In the genomic region with DNA sequence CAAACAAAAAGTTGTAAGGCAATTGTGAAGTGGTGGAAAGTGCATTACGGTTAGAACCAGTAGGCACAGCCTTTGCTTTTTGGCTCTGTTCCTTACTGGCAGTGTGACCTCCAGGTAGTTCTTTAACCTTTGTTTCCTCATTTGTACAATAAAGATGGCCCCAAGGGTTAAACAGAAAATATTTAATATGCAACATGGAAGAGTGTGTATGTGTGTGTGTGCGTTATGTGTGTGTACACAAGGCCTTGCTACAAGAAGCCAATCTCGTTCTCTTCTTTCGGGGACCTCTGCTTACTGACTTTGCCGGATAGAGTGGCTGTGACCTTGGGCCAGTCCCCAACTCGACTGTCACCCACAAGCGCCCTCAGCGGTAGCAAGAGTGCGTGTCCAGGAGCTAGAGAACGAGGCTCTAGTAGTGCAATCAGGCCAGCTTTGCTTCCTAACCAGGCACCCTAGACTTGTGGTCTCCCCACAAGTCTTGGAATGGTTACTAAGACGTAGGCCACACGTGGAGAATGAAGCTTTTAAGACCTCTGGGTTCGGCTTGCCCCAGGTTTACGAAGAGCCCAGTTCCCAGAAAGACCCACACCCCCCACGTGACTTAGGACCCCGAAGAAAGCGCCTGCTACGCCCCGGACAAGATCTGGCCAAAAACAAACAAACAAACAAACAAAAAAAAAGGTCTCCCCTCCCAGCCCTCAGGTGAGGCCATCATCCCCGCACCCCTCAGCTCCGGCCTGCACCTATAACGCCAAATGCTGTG, we compare ENCODE assay signal across 1 cellular context.
TF ChIP-seq lines count a peak whose summit lies in the region.

No MANE protein-coding gene starts in this region.

TF ChIP-seq in K562, 482 proteins besides CTCF, POLR2A, EP300 and RAD21 (continued from another document and continues in another):
- TF ChIP-seq, protein P1, sequence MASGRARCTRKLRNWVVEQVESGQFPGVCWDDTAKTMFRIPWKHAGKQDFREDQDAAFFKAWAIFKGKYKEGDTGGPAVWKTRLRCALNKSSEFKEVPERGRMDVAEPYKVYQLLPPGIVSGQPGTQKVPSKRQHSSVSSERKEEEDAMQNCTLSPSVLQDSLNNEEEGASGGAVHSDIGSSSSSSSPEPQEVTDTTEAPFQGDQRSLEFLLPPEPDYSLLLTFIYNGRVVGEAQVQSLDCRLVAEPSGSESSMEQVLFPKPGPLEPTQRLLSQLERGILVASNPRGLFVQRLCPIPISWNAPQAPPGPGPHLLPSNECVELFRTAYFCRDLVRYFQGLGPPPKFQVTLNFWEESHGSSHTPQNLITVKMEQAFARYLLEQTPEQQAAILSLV (tag; IDR thresholded peaks at IDR 0.05) = peak; percentile 30; the same call in 1 of the 2 replicates
- TF ChIP-seq POLR2G (IDR thresholded peaks at IDR 0.05; ENCODE audit: low read depth, low read length) (no peak), ELF1 (tag; IDR thresholded peaks at IDR 0.05) (no peak), EP400 (IDR thresholded peaks at IDR 0.05) (peak; percentile 67), KLF13 (tag; IDR thresholded peaks at IDR 0.05; ENCODE audit: borderline replicate concordance, low read depth) (0 out of 2 replicates have a peak, but pooled peaks have one; percentile 20), BRF1 (IDR thresholded peaks at IDR 0.05; ENCODE audit: borderline replicate concordance, extremely low read depth, insufficient read length) (no peak), ZNF583 (CRISPR knock-in tag; IDR thresholded peaks at IDR 0.05) (no peak), SRSF3 (IDR thresholded peaks at IDR 0.05; ENCODE audit: insufficient read depth, low read length) (0 out of 2 replicates have a peak, but pooled peaks have one; percentile 27), YY1 (IDR thresholded peaks at IDR 0.05; ENCODE audit: borderline replicate concordance in 1 of 3, control insufficient read depth in 1 of 3, extremely low read depth in 1 of 3, insufficient read depth in 3 of 3, insufficient read length in 1 of 3, insufficient replicate concordance in 2 of 3, low read depth in 1 of 3, low read length in 2 of 3) (peak in 2 of 3 experiments; percentile 42 to 56), RB1 (IDR thresholded peaks at IDR 0.05; ENCODE audit: low read depth) (peak; percentile 53; the same call in 1 of the 2 replicates), TSC22D4 (tag; IDR thresholded peaks at IDR 0.05) (no peak), SPI1 (IDR thresholded peaks at IDR 0.05; ENCODE audit: borderline replicate concordance, low read depth, low read length) (no peak), ZNF347 (CRISPR knock-in tag; IDR thresholded peaks at IDR 0.05; ENCODE audit: low read depth) (no peak), HNRNPLL (IDR thresholded peaks at IDR 0.05; ENCODE audit: low read depth, low read length, poor library complexity, severe bottlenecking) (no peak), RFX7 (CRISPR knock-in tag; IDR thresholded peaks at IDR 0.05) (no peak), NCOA2 (IDR thresholded peaks at IDR 0.05; ENCODE audit: partially characterized antibody in 2 of 2) (peak in 1 of 2 experiments; percentile 72), ETV6 (IDR thresholded peaks at IDR 0.05; ENCODE audit: borderline replicate concordance in 1 of 2, low read depth in 2 of 2, low read length in 1 of 2) (no peak), ETV6 (CRISPR knock-in tag; IDR thresholded peaks at IDR 0.05; ENCODE audit: borderline replicate concordance) (no peak), PRPF4 (IDR thresholded peaks at IDR 0.05; ENCODE audit: insufficient read depth, low read depth, low read length, poor library complexity, severe bottlenecking) (no peak), NONO (IDR thresholded peaks at IDR 0.05; ENCODE audit: low read depth in 2 of 2, low read length in 1 of 2) (no peak), PRMT5 (CRISPR knock-in tag; IDR thresholded peaks at IDR 0.05) (no peak), CHD2 (IDR thresholded peaks at IDR 0.05; ENCODE audit: low read depth, low read length) (no peak), TAF7 (tag; IDR thresholded peaks at IDR 0.05) (peak; percentile 48), ZNF764 (CRISPR knock-in tag; IDR thresholded peaks at IDR 0.05; ENCODE audit: low read depth) (no peak), HNRNPUL1 (IDR thresholded peaks at IDR 0.05; ENCODE audit: low read length) (0 out of 2 replicates have a peak, but pooled peaks have one; percentile 35), SRF (CRISPR knock-in tag; IDR thresholded peaks at IDR 0.05) (no peak), ZNF589 (CRISPR knock-in tag; IDR thresholded peaks at IDR 0.05; ENCODE audit: low read depth) (no peak), ESRRA (IDR thresholded peaks at IDR 0.05; ENCODE audit: borderline replicate concordance, low read depth) (peak; percentile 99), CC2D1A (IDR thresholded peaks at IDR 0.05) (no peak; the same call in 1 of the 2 replicates), NFXL1 (CRISPR knock-in tag; IDR thresholded peaks at IDR 0.05) (no peak)
- TF ChIP-seq, protein P2, sequence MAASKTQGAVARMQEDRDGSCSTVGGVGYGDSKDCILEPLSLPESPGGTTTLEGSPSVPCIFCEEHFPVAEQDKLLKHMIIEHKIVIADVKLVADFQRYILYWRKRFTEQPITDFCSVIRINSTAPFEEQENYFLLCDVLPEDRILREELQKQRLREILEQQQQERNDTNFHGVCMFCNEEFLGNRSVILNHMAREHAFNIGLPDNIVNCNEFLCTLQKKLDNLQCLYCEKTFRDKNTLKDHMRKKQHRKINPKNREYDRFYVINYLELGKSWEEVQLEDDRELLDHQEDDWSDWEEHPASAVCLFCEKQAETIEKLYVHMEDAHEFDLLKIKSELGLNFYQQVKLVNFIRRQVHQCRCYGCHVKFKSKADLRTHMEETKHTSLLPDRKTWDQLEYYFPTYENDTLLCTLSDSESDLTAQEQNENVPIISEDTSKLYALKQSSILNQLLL (CRISPR knock-in tag; IDR thresholded peaks at IDR 0.05; ENCODE audit: borderline replicate concordance) = no peak
- TF ChIP-seq, protein P3, sequence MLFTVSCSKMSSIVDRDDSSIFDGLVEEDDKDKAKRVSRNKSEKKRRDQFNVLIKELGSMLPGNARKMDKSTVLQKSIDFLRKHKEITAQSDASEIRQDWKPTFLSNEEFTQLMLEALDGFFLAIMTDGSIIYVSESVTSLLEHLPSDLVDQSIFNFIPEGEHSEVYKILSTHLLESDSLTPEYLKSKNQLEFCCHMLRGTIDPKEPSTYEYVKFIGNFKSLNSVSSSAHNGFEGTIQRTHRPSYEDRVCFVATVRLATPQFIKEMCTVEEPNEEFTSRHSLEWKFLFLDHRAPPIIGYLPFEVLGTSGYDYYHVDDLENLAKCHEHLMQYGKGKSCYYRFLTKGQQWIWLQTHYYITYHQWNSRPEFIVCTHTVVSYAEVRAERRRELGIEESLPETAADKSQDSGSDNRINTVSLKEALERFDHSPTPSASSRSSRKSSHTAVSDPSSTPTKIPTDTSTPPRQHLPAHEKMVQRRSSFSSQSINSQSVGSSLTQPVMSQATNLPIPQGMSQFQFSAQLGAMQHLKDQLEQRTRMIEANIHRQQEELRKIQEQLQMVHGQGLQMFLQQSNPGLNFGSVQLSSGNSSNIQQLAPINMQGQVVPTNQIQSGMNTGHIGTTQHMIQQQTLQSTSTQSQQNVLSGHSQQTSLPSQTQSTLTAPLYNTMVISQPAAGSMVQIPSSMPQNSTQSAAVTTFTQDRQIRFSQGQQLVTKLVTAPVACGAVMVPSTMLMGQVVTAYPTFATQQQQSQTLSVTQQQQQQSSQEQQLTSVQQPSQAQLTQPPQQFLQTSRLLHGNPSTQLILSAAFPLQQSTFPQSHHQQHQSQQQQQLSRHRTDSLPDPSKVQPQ (CRISPR knock-in tag; IDR thresholded peaks at IDR 0.05; ENCODE audit: borderline replicate concordance) = no peak
- TF ChIP-seq, protein P4, sequence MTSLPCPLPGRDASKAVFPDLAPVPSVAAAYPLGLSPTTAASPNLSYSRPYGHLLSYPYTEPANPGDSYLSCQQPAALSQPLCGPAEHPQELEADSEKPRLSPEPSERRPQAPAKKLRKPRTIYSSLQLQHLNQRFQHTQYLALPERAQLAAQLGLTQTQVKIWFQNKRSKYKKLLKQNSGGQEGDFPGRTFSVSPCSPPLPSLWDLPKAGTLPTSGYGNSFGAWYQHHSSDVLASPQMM (CRISPR knock-in tag; IDR thresholded peaks at IDR 0.05) = no peak
- TF ChIP-seq, protein P5, sequence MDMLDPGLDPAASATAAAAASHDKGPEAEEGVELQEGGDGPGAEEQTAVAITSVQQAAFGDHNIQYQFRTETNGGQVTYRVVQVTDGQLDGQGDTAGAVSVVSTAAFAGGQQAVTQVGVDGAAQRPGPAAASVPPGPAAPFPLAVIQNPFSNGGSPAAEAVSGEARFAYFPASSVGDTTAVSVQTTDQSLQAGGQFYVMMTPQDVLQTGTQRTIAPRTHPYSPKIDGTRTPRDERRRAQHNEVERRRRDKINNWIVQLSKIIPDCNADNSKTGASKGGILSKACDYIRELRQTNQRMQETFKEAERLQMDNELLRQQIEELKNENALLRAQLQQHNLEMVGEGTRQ (CRISPR knock-in tag; IDR thresholded peaks at IDR 0.05) = peak; percentile 90
- TF ChIP-seq, protein P6, sequence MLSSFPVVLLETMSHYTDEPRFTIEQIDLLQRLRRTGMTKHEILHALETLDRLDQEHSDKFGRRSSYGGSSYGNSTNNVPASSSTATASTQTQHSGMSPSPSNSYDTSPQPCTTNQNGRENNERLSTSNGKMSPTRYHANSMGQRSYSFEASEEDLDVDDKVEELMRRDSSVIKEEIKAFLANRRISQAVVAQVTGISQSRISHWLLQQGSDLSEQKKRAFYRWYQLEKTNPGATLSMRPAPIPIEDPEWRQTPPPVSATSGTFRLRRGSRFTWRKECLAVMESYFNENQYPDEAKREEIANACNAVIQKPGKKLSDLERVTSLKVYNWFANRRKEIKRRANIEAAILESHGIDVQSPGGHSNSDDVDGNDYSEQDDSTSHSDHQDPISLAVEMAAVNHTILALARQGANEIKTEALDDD (IDR thresholded peaks at IDR 0.05) = peak; percentile 78
- TF ChIP-seq, protein P7, sequence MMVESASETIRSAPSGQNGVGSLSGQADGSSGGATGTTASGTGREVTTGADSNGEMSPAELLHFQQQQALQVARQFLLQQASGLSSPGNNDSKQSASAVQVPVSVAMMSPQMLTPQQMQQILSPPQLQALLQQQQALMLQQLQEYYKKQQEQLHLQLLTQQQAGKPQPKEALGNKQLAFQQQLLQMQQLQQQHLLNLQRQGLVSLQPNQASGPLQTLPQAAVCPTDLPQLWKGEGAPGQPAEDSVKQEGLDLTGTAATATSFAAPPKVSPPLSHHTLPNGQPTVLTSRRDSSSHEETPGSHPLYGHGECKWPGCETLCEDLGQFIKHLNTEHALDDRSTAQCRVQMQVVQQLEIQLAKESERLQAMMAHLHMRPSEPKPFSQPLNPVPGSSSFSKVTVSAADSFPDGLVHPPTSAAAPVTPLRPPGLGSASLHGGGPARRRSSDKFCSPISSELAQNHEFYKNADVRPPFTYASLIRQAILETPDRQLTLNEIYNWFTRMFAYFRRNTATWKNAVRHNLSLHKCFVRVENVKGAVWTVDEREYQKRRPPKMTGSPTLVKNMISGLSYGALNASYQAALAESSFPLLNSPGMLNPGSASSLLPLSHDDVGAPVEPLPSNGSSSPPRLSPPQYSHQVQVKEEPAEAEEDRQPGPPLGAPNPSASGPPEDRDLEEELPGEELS (CRISPR knock-in tag; IDR thresholded peaks at IDR 0.05; ENCODE audit: borderline replicate concordance) = 0 out of 2 replicates have a peak, but pooled peaks have one; percentile 59
- TF ChIP-seq, protein P8, sequence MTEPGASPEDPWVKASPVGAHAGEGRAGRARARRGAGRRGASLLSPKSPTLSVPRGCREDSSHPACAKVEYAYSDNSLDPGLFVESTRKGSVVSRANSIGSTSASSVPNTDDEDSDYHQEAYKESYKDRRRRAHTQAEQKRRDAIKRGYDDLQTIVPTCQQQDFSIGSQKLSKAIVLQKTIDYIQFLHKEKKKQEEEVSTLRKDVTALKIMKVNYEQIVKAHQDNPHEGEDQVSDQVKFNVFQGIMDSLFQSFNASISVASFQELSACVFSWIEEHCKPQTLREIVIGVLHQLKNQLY (CRISPR knock-in tag; conservative IDR thresholded peaks at IDR 0.05) = no peak
- TF ChIP-seq, protein P9, sequence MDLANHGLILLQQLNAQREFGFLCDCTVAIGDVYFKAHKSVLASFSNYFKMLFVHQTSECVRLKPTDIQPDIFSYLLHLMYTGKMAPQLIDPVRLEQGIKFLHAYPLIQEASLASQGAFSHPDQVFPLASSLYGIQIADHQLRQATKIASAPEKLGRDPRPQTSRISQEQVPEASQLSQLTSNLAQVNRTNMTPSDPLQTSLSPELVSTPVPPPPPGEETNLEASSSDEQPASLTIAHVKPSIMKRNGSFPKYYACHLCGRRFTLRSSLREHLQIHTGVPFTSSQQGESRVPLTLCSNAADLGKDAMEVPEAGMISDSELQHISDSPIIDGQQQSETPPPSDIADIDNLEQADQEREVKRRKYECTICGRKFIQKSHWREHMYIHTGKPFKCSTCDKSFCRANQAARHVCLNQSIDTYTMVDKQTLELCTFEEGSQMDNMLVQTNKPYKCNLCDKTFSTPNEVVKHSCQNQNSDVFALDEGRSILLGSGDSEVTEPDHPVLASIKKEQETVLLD (IDR thresholded peaks at IDR 0.05) = 0 out of 2 replicates have a peak, but pooled peaks have one; percentile 12
- TF ChIP-seq, protein P10, sequence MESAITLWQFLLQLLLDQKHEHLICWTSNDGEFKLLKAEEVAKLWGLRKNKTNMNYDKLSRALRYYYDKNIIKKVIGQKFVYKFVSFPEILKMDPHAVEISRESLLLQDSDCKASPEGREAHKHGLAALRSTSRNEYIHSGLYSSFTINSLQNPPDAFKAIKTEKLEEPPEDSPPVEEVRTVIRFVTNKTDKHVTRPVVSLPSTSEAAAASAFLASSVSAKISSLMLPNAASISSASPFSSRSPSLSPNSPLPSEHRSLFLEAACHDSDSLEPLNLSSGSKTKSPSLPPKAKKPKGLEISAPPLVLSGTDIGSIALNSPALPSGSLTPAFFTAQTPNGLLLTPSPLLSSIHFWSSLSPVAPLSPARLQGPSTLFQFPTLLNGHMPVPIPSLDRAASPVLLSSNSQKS (CRISPR knock-in tag; IDR thresholded peaks at IDR 0.05) = no peak
- TF ChIP-seq, protein P11, sequence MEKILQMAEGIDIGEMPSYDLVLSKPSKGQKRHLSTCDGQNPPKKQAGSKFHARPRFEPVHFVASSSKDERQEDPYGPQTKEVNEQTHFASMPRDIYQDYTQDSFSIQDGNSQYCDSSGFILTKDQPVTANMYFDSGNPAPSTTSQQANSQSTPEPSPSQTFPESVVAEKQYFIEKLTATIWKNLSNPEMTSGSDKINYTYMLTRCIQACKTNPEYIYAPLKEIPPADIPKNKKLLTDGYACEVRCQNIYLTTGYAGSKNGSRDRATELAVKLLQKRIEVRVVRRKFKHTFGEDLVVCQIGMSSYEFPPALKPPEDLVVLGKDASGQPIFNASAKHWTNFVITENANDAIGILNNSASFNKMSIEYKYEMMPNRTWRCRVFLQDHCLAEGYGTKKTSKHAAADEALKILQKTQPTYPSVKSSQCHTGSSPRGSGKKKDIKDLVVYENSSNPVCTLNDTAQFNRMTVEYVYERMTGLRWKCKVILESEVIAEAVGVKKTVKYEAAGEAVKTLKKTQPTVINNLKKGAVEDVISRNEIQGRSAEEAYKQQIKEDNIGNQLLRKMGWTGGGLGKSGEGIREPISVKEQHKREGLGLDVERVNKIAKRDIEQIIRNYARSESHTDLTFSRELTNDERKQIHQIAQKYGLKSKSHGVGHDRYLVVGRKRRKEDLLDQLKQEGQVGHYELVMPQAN (IDR thresholded peaks at IDR 0.05; ENCODE audit: borderline replicate concordance) = peak; percentile 61; the same call in 1 of the 2 replicates
